22 cellular contexts compared by ENCODE assay signal in the genomic region with DNA sequence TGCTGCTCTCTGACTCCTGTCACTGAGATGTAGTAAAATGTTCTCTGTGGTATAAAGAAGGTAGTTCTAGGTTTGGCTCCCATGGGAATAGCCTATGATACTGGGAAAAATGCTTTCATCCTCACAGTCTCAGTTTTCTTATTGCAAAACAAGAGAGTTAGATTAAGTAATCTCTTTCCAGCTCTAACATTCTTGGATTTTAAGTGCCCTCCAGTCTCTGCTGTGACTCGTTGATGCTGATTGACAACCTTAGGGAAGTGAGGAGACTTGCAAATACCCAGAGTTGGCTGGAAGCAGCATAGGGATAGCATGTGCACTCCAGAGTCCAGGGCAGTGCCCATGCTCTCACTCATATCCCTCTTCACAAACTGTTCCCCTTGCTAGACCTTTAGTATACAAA.
A peak's percentile ranks its signal among the peaks of the same experiment; 100 is the strongest.
DNase-seq lines count a peak whose midpoint lies in the region; ATAC-seq and TF ChIP-seq lines count a peak whose summit lies in the region.
"Had no signal": no experiment of that assay in that cellular context is flagged by ENCODE, and none has a peak within 500 bp of the region (broad histone marks: within the 10 kb centered on the region; RNA-seq: fewer than 3 reads in every experiment).

No MANE protein-coding gene starts in this region.

- DNase-seq in cardiac muscle cell (ENCODE audit: low read depth in 1 of 2, low spot score in 1 of 2): peak; percentile 16 to 53
- no peak for DNase-seq in heart left ventricle
- DNase-seq in cardiac fibroblast (ENCODE audit: low read depth in 2 of 2): peak; percentile 40 to 41
- peak; percentile 12 for DNase-seq in glomerular visceral epithelial cell (ENCODE audit: extremely low spot score)
- DNase-seq in SHP77 treated with DMSO at 0.1 percent for 48 hours (lab: John Stamatoyannopoulos, UW): no peak
- DNase-seq in NCI-H1417 treated with DMSO at 0.1 percent for 48 hours (lab: John Stamatoyannopoulos, UW): no peak
- no peak for DNase-seq in activated T-cell treated with anti-CD3 and anti-CD28 coated beads, Interleukin-2, amount 50 U/mL, for 24 hours
- DNase-seq in activated CD4-positive, alpha-beta T cell treated with anti-CD3 and anti-CD28 coated beads for 48 hours: no peak
- DNase-seq: activated B cell treated with CpG ODN at 0.5 μM for 24 hours; activated CD4-positive, alpha-beta memory T cell treated with anti-CD3 and anti-CD28 coated beads for 36 hours; activated gamma-delta T cell treated with Interleukin-2 at 50 U/mL for 16 hours; adrenal gland; Caco-2; dorsolateral prefrontal cortex; KBM-7; naive thymus-derived CD8-positive, alpha-beta T cell; NCI-H146; NCI-H748 treated with DMSO at 0.1 percent for 48 hours; retina; T1000 had no signal

- TF ChIP-seq CTCF in cardiac muscle cell (IDR thresholded peaks at IDR 0.05; ENCODE audit: low read depth, low read length) (no peak), heart left ventricle (IDR thresholded peaks at IDR 0.05) (no peak), cardiac fibroblast (IDR thresholded peaks at IDR 0.05; ENCODE audit: low read depth, low read length) (no peak)

- H3K27me3 Mint-ChIP-seq in activated T-cell treated with anti-CD3 and anti-CD28 coated beads, Interleukin-2, amount 50 U/mL, for 24 hours: no peaks in the 10 kb centered on the region
- H3K27me3 Mint-ChIP-seq: activated B cell treated with CpG ODN at 0.5 μM for 24 hours, type B pancreatic cell had no signal

- ATAC-seq in heart left ventricle: no peak
- ATAC-seq: naive thymus-derived CD8-positive, alpha-beta T cell had no signal

- intact Hi-C loops in heart left ventricle (cut with DNase I): no loop called here

- peaks cover 5% of the 10 kb centered on the region for H3K9me3 Mint-ChIP-seq in activated T-cell treated with anti-CD3 and anti-CD28 coated beads, Interleukin-2, amount 50 U/mL, for 24 hours
- H3K9me3 Mint-ChIP-seq: activated CD4-positive, alpha-beta memory T cell treated with anti-CD3 and anti-CD28 coated beads for 36 hours had no signal

- no peak overlapping the region for H3K27ac Mint-ChIP-seq in activated T-cell treated with anti-CD3 and anti-CD28 coated beads, Interleukin-2, amount 50 U/mL, for 24 hours
- H3K27ac Mint-ChIP-seq: activated B cell treated with CpG ODN at 0.5 μM for 24 hours; activated CD4-positive, alpha-beta memory T cell treated with anti-CD3 and anti-CD28 coated beads for 36 hours; naive thymus-derived CD8-positive, alpha-beta T cell; type B pancreatic cell had no signal

- H3K4me1 Mint-ChIP-seq in activated T-cell treated with anti-CD3 and anti-CD28 coated beads, Interleukin-2, amount 50 U/mL, for 24 hours (ENCODE audit: low read depth): no peaks in the 10 kb centered on the region
- H3K4me1 Mint-ChIP-seq: activated B cell treated with CpG ODN at 0.5 μM for 24 hours; naive thymus-derived CD8-positive, alpha-beta T cell had no signal

- no peaks in the 10 kb centered on the region for H3K27me3 ChIP-seq in cardiac muscle cell
- H3K27me3 ChIP-seq in heart left ventricle: no peaks in the 10 kb centered on the region
- H3K27me3 ChIP-seq: adrenal gland; BLaER1 treated with 17β-estradiol and CSF1 and Interleukin-3, amounts not matched to agents 10 nM and 100 nM; dorsolateral prefrontal cortex had no signal

- H3K4me3 ChIP-seq in cardiac muscle cell (no peak overlapping the region), heart left ventricle (no peak overlapping the region), cardiac fibroblast (replicated peaks in 1 of 2; ENCODE audit: low read depth in 2 of 2, low read length in 2 of 2) (no peak overlapping the region)
- H3K4me3 ChIP-seq: adrenal gland; BLaER1 treated with 17β-estradiol and CSF1 and Interleukin-3, amounts not matched to agents 10 nM and 100 nM; dorsolateral prefrontal cortex had no signal

- no peak for TF ChIP-seq POLR2A in heart left ventricle (IDR thresholded peaks at IDR 0.05)

- H3K9me3 ChIP-seq in cardiac muscle cell (ENCODE audit: low read depth) (no peaks in the 10 kb centered on the region), heart left ventricle (peaks cover 0 to 17% (median 0%) of the 10 kb centered on the region in 12 donors)
- H3K9me3 ChIP-seq: adrenal gland, Caco-2 had no signal

- H3K36me3 ChIP-seq in cardiac muscle cell (no peaks in the 10 kb centered on the region), heart left ventricle (no peaks in the 10 kb centered on the region)
- H3K36me3 ChIP-seq: adrenal gland; BLaER1 treated with 17β-estradiol and CSF1 and Interleukin-3, amounts not matched to agents 10 nM and 100 nM had no signal

- H3K36me3 Mint-ChIP-seq in activated T-cell treated with anti-CD3 and anti-CD28 coated beads, Interleukin-2, amount 50 U/mL, for 24 hours (ENCODE audit: low read depth): no peaks in the 10 kb centered on the region
- H3K36me3 Mint-ChIP-seq: activated CD4-positive, alpha-beta memory T cell treated with anti-CD3 and anti-CD28 coated beads for 36 hours; naive thymus-derived CD8-positive, alpha-beta T cell; type B pancreatic cell had no signal

- no peak overlapping the region for H3K27ac ChIP-seq in cardiac muscle cell
- no peak overlapping the region for H3K27ac ChIP-seq in heart left ventricle
- H3K27ac ChIP-seq: adrenal gland; BLaER1 treated with 17β-estradiol and CSF1 and Interleukin-3, amounts not matched to agents 10 nM and 100 nM; dorsolateral prefrontal cortex had no signal

- H3K4me3 Mint-ChIP-seq in activated T-cell treated with anti-CD3 and anti-CD28 coated beads, Interleukin-2, amount 50 U/mL, for 24 hours: no peak overlapping the region
- H3K4me3 Mint-ChIP-seq: activated B cell treated with CpG ODN at 0.5 μM for 24 hours; activated CD4-positive, alpha-beta memory T cell treated with anti-CD3 and anti-CD28 coated beads for 36 hours; naive thymus-derived CD8-positive, alpha-beta T cell; type B pancreatic cell had no signal

- WGBS in heart left ventricle, 4 donors: 17 to 37% (median 28%) methylated on average over 1 of the region's 1 CpG

- H3K4me1 ChIP-seq in cardiac muscle cell (ENCODE audit: low read depth): no peaks in the 10 kb centered on the region
- H3K4me1 ChIP-seq in heart left ventricle: no peaks in the 10 kb centered on the region
- H3K4me1 ChIP-seq: adrenal gland; BLaER1 treated with 17β-estradiol and CSF1 and Interleukin-3, amounts not matched to agents 10 nM and 100 nM had no signal

Comparison
In these comparisons a context has a peak if more than half of its experiments do, and no peak if none do; other contexts are left out.
1. DNase-seq: peak in cardiac muscle cell (2 of 2), cardiac fibroblast (2 of 2) and glomerular visceral epithelial cell (single experiment); none in heart left ventricle (0 of 5), SHP77 treated with DMSO at 0.1 percent for 48 hours (single experiment), NCI-H1417 treated with DMSO at 0.1 percent for 48 hours (single experiment), activated T-cell treated with anti-CD3 and anti-CD28 coated beads, Interleukin-2, amount 50 U/mL, for 24 hours (single experiment) and activated CD4-positive, alpha-beta T cell treated with anti-CD3 and anti-CD28 coated beads for 48 hours (single experiment).